Comparison of ENCODE assay signal across 8 cellular contexts in genomic region chr9:35691325-35691631, GRCh38.
A peak's percentile ranks its signal among the peaks of the same experiment; 100 is the strongest.
DNase-seq lines count a peak whose midpoint lies in the region; ATAC-seq lines count a peak whose summit lies in the region.

No MANE protein-coding gene starts in this region.

- H3K9ac ChIP-seq in iPS-20b (ENCODE audit: low read depth, low read length) (peak overlapping the region; percentile 94; the same call in 1 of the 2 replicates), subcutaneous abdominal adipose tissue (ENCODE audit: low read length in 5 of 5) (peak overlapping the region; percentile 53 to 76 (median 70))

- H3K4me3 Mint-ChIP-seq in activated naive CD8-positive, alpha-beta T cell = peak overlapping the region; percentile 86

- H3K4me1 Mint-ChIP-seq in activated naive CD8-positive, alpha-beta T cell (ENCODE audit: low read depth) = peaks cover 25% of the 10 kb centered on the region

- DNase-seq in NCI-H82 (lab: John Stamatoyannopoulos, UW) (peak; percentile 64), NCI-H82 treated with DMSO at 0.1 percent for 48 hours (lab: John Stamatoyannopoulos, UW; ENCODE audit: unreplicated experiment) (no peak), AML-193 (lab: John Stamatoyannopoulos, UW) (no peak)
- DNase-seq in activated CD4-positive, alpha-beta T cell treated with anti-CD3 and anti-CD28 coated beads, Interleukin-2, amount 50 U/mL, for 1 hour = no peak

- no peaks in the 10 kb centered on the region for H3K27me3 Mint-ChIP-seq in activated naive CD8-positive, alpha-beta T cell

- H3K9me3 ChIP-seq in iPS-20b (ENCODE audit: insufficient read depth, low read depth, low read length) = no peaks in the 10 kb centered on the region
- H3K9me3 ChIP-seq in subcutaneous abdominal adipose tissue (ENCODE audit: control insufficient read depth in 5 of 5, low read length in 5 of 5) = no peaks in the 10 kb centered on the region

- H3K36me3 ChIP-seq in iPS-20b (ENCODE audit: insufficient read depth, low read depth, low read length) = peaks cover 36% of the 10 kb centered on the region
- H3K36me3 ChIP-seq in subcutaneous abdominal adipose tissue (ENCODE audit: control insufficient read depth in 5 of 5, insufficient read depth in 5 of 5, low read length in 5 of 5) = peaks cover 0 to 8% (median 7%) of the 10 kb centered on the region in 5 donors

- H3K4me1 ChIP-seq in iPS-20b (ENCODE audit: insufficient read depth, low read length) (peaks cover 11% of the 10 kb centered on the region), subcutaneous abdominal adipose tissue (ENCODE audit: control insufficient read depth in 5 of 5, insufficient read depth in 5 of 5, low read length in 5 of 5) (peaks cover 5 to 32% (median 30%) of the 10 kb centered on the region in 5 donors)

- H3K27ac ChIP-seq in iPS-20b (ENCODE audit: low read length) (peak overlapping the region; percentile 86), subcutaneous abdominal adipose tissue (ENCODE audit: low read depth, low read length) (peak overlapping the region; percentile 81)

- no peaks in the 10 kb centered on the region for H3K9me3 Mint-ChIP-seq in activated naive CD8-positive, alpha-beta T cell (ENCODE audit: low read depth)

- no peaks in the 10 kb centered on the region for H3K27me3 ChIP-seq in iPS-20b (ENCODE audit: insufficient read depth, low read length)
- H3K27me3 ChIP-seq in subcutaneous abdominal adipose tissue (ENCODE audit: control insufficient read depth in 5 of 5, insufficient read depth in 4 of 5, low read length in 5 of 5) = no peaks in the 10 kb centered on the region

- H3K36me3 Mint-ChIP-seq in activated naive CD8-positive, alpha-beta T cell = no peaks in the 10 kb centered on the region

- H3K4me3 ChIP-seq in iPS-20b (ENCODE audit: low read length) (peak overlapping the region; percentile 87), subcutaneous abdominal adipose tissue (ENCODE audit: low read depth in 1 of 5, low read length in 5 of 5) (peak overlapping the region; percentile 58 to 79 (median 75))

- peak overlapping the region; percentile 46 for H3K27ac Mint-ChIP-seq in activated naive CD8-positive, alpha-beta T cell

- no peak for ATAC-seq in GM21619 (IDR thresholded peaks at IDR 0.05; ENCODE audit: unreplicated experiment)
